In genomic region chr11:123429851-123430735, GRCh38 we compare ENCODE assay signal across 8 cellular contexts. TPM values are rescaled to one million over a fixed set of nuclear protein-coding genes. Genes with fewer than 3 reads are reported as not detected.
DNase-seq lines count a peak whose midpoint lies in the region; ATAC-seq and TF ChIP-seq lines count a peak whose summit lies in the region.

Gene GRAMD1B, plus strand, starts transcription at chr11:123430269. Its CDS starts 524 bp downstream, at chr11:123430793.

- H3K9me3 Mint-ChIP-seq in endodermal cell: no peaks in the 10 kb centered on the region

- 0 to 1% methylated on average over 1 to 58 of the region's 58 CpGs for WGBS in endodermal cell (ENCODE audit: insufficient coverage in 1 of 2, insufficient read length in 1 of 2), 2 experiments

- H3K9me3 ChIP-seq in endodermal cell (ENCODE audit: control insufficient read depth, low read length) (no peaks in the 10 kb centered on the region), muscle layer of colon (ENCODE audit: low read length) (no peaks in the 10 kb centered on the region)

- peak; percentile 66 for ATAC-seq in HG02610 (IDR thresholded peaks at IDR 0.05; ENCODE audit: unreplicated experiment)

- peak within 1 kb of the TSS; percentile 29 for H3K27ac ChIP-seq in endodermal cell (ENCODE audit: low read depth, low read length)
- H3K27ac ChIP-seq in muscle layer of colon (ENCODE audit: low read depth, low read length): no peak within 1 kb of the TSS

- H3K9ac ChIP-seq in endodermal cell (ENCODE audit: extremely low read depth, low read length, poor library complexity, severe bottlenecking) (peak within 1 kb of the TSS; percentile 72), muscle layer of colon (ENCODE audit: low read length) (no peak within 1 kb of the TSS)

- DNase-seq in GM03348 (ENCODE audit: low spot score) (peak; percentile 86), NCI-H2196 treated with DMSO at 0.1 percent for 48 hours (lab: John Stamatoyannopoulos, UW; ENCODE audit: unreplicated experiment) (peak; percentile 41), endodermal cell (peak; percentile 93), GDM1 (lab: John Stamatoyannopoulos, UW) (no peak)
- DNase-seq in activated CD8-positive, alpha-beta memory T cell treated with anti-CD3 and anti-CD28 coated beads for 24 hours: peak; percentile 87
- peak; percentile 54 to 66 for DNase-seq in stimulated activated CD8-positive, alpha-beta memory T cell treated with anti-CD3 and anti-CD28 coated beads, Interleukin-7, amount 100 ng/mL, for 48 hours (ENCODE audit: extremely low read depth in 1 of 2, low read depth in 1 of 2)

- H3K4me3 Mint-ChIP-seq in endodermal cell: peak within 1 kb of the TSS; percentile 78

- H3K27me3 ChIP-seq in endodermal cell (ENCODE audit: control insufficient read depth, insufficient read depth, low read length, poor library complexity, severe bottlenecking) (peaks cover 4% of the 10 kb centered on the region), muscle layer of colon (ENCODE audit: control insufficient read depth in 1 of 2, insufficient read depth in 2 of 2, low read length in 2 of 2) (peaks cover 0 to 15% of the 10 kb centered on the region in 2 donors)

- H3K4me3 ChIP-seq in endodermal cell (ENCODE audit: low read length) (peak within 1 kb of the TSS; percentile 96), muscle layer of colon (ENCODE audit: low read depth in 1 of 2, low read length in 2 of 2) (peak within 1 kb of the TSS; percentile 50 to 69)

- peak; percentile 40 for TF ChIP-seq CTCF in endodermal cell (conservative IDR thresholded peaks at IDR 0.05)

- H3K36me3 ChIP-seq in endodermal cell (ENCODE audit: control insufficient read depth, insufficient read depth, low read length): peaks cover 4% of the 10 kb centered on the region
- H3K36me3 ChIP-seq in muscle layer of colon (ENCODE audit: insufficient read depth, low read length): no peaks in the 10 kb centered on the region

- H3K27ac Mint-ChIP-seq in endodermal cell: peak within 1 kb of the TSS; percentile 85

- H3K4me1 ChIP-seq in endodermal cell (ENCODE audit: control insufficient read depth, insufficient read depth, low read length) (no peaks in the 10 kb centered on the region), muscle layer of colon (ENCODE audit: insufficient read depth, low read length) (no peaks in the 10 kb centered on the region)

- H3K27me3 Mint-ChIP-seq in endodermal cell (ENCODE audit: insufficient read depth): peaks cover 61% of the 10 kb centered on the region

- H3K4me1 Mint-ChIP-seq in endodermal cell: peaks cover 33% of the 10 kb centered on the region

- H3K36me3 Mint-ChIP-seq in endodermal cell (ENCODE audit: low read depth): peaks cover 9% of the 10 kb centered on the region

RNA-seq across cellular contexts. Expression of gene GRAMD1B, which starts in this region (rescaled TPM):
- 10 to 100 TPM; 28.8 to 39.6 TPM for total RNA-seq in endodermal cell
- 17.7 TPM for polyA plus RNA-seq in endodermal cell (2013, experiment 1 of 2)
- 21.1 TPM for polyA plus RNA-seq in endodermal cell (2013, experiment 2 of 2)
